Comparison of ENCODE assay signal across 14 cellular contexts in genomic region chr18:76468345-76469275, GRCh38. TPM values are rescaled to one million over a fixed set of nuclear protein-coding genes. Genes with fewer than 3 reads are reported as not detected.
DNase-seq lines count a peak whose midpoint lies in the region; ATAC-seq and TF ChIP-seq lines count a peak whose summit lies in the region.
"Had no signal": no experiment of that assay in that cellular context is flagged by ENCODE, and none has a peak within 500 bp of the region (broad histone marks: within the 10 kb centered on the region; RNA-seq: fewer than 3 reads in every experiment).

No MANE protein-coding gene starts in this region.

- H4K20me1 ChIP-seq in BLaER1 (peaks cover 100% of the 10 kb centered on the region), OCI-LY7 (ENCODE audit: insufficient read depth, low read length) (peaks cover 4% of the 10 kb centered on the region; the same call in 1 of the 2 replicates)

- no peaks in the 10 kb centered on the region for H3K36me3 ChIP-seq in ACC112 (ENCODE audit: insufficient read depth, low read length)
- H3K36me3 ChIP-seq in BLaER1 = peaks cover 42% of the 10 kb centered on the region
- H3K36me3 ChIP-seq in OCI-LY7 (ENCODE audit: insufficient read depth, low read length) = peaks cover 13% of the 10 kb centered on the region
- no peaks in the 10 kb centered on the region for H3K36me3 ChIP-seq in trophoblast cell (ENCODE audit: control insufficient read depth in 1 of 2, insufficient read depth in 2 of 2, low read length in 2 of 2)
- H3K36me3 ChIP-seq: upper lobe of right lung had no signal

- H2BK12ac ChIP-seq in trophoblast cell (ENCODE audit: low read length) = no peak overlapping the region

- no peak overlapping the region for H4K8ac ChIP-seq in trophoblast cell (ENCODE audit: low read depth, low read length)

- DNase-seq in OCI-LY7 (ENCODE audit: low spot score) = no peak
- peak; percentile 41 for DNase-seq in left lobe of liver (ENCODE audit: low spot score)
- no peak for DNase-seq in activated CD4-positive, CD25-positive, alpha-beta regulatory T cell treated with anti-CD3 and anti-CD28 coated beads, Interleukin-2, amount 50 U/mL, for 72 hours
- no peak for DNase-seq in trophoblast cell
- no peak for DNase-seq in pons (ENCODE audit: low spot score)
- DNase-seq: activated effector memory CD4-positive, alpha-beta T cell treated with Interleukin-2 at 50 U/mL for 16 hours; CD4-positive, alpha-beta memory T cell; effector memory CD4-positive, alpha-beta T cell; foreskin keratinocyte; stimulated activated CD4-positive, alpha-beta T cell treated with anti-CD3 and anti-CD28 coated beads, Interleukin-2, amount 100 ng/mL, for 24 hours; upper lobe of right lung had no signal

- H4K91ac ChIP-seq in trophoblast cell (ENCODE audit: low read depth, low read length) = no peak overlapping the region

- peaks cover 77% of the 10 kb centered on the region for H3K79me2 ChIP-seq in ACC112 (ENCODE audit: control insufficient read depth, insufficient read depth, low read length, unreplicated experiment)
- H3K79me2 ChIP-seq in OCI-LY7 (ENCODE audit: insufficient read depth, low read depth, low read length) = peaks cover 68% of the 10 kb centered on the region
- H3K79me2 ChIP-seq in trophoblast cell (ENCODE audit: control insufficient read depth, insufficient read depth, low read length, poor library complexity) = no peaks in the 10 kb centered on the region

- no peaks in the 10 kb centered on the region for H3K9me2 ChIP-seq in OCI-LY7 (ENCODE audit: insufficient read depth, low read length)

- no peak overlapping the region for H3K14ac ChIP-seq in trophoblast cell (ENCODE audit: low read length)

- peak overlapping the region; percentile 56 for H2AFZ ChIP-seq in ACC112 (ENCODE audit: low read length, unreplicated experiment)
- H2AFZ ChIP-seq in OCI-LY7 (ENCODE audit: low read length) = no peak overlapping the region
- no peak overlapping the region for H2AFZ ChIP-seq in trophoblast cell (ENCODE audit: insufficient read depth, low read length, poor library complexity)

- H3K4me2 ChIP-seq in BLaER1 (peak overlapping the region; percentile 74), OCI-LY7 (ENCODE audit: low read length) (no peak overlapping the region), trophoblast cell (ENCODE audit: low read length) (no peak overlapping the region)

- CTCF ChIA-PET in OCI-LY7 (lab: Charles Lee; ENCODE audit: unreplicated experiment) = no interaction called here

- no peak for TF ChIP-seq CTCF in OCI-LY7 (conservative IDR thresholded peaks at IDR 0.05; ENCODE audit: low read length)

- TSS peak; percentile 27 for BruUV-seq in OCI-LY7 (replicated peaks; lab: Mats Ljungman, UMichigan)

- no peak overlapping the region for H3K18ac ChIP-seq in trophoblast cell (ENCODE audit: low read length)

- no peak overlapping the region for H4K12ac ChIP-seq in trophoblast cell (ENCODE audit: low read depth, low read length)

- POLR2A ChIA-PET in OCI-LY7 (lab: Charles Lee) = no interaction called here

- no peak for ATAC-seq in left lobe of liver
- ATAC-seq: activated CD4-positive, CD25-positive, alpha-beta regulatory T cell treated with anti-CD3 and anti-CD28 coated beads, Interleukin-2, amount 50 U/mL, for 24 hours; foreskin keratinocyte had no signal

- WGBS in trophoblast cell (ENCODE audit: extremely low coverage, insufficient coverage, insufficient read length) = no CpG with 5 or more reads among the region's 16 CpGs

- H2AK5ac ChIP-seq in trophoblast cell (ENCODE audit: low read length) = no peak overlapping the region

- intact Hi-C loops in OCI-LY7 (cut with micrococcal nuclease; ENCODE audit: unreplicated experiment) = no loop called here

- no peak overlapping the region for H2BK5ac ChIP-seq in trophoblast cell (ENCODE audit: low read depth, low read length, poor library complexity)

- H3K9ac ChIP-seq in BLaER1 (0 out of 2 replicates have a peak overlapping the region, but pooled peaks have one; percentile 28), trophoblast cell (ENCODE audit: low read length) (no peak overlapping the region)

- H3K27me3 ChIP-seq in ACC112 (ENCODE audit: insufficient read depth, low read length) = no peaks in the 10 kb centered on the region
- no peaks in the 10 kb centered on the region for H3K27me3 ChIP-seq in BLaER1
- H3K27me3 ChIP-seq in trophoblast cell (ENCODE audit: insufficient read depth, low read length) = no peaks in the 10 kb centered on the region
- H3K27me3 ChIP-seq: foreskin keratinocyte, upper lobe of right lung had no signal

- no peaks in the 10 kb centered on the region for H3K79me1 ChIP-seq in trophoblast cell (ENCODE audit: low read length)

- H3K9me3 ChIP-seq in BLaER1 = no peaks in the 10 kb centered on the region
- no peaks in the 10 kb centered on the region for H3K9me3 ChIP-seq in OCI-LY7 (ENCODE audit: low read length)
- H3K9me3 ChIP-seq in trophoblast cell (ENCODE audit: insufficient read depth, low read depth, low read length) = peaks cover 3% of the 10 kb centered on the region
- H3K9me3 ChIP-seq: upper lobe of right lung had no signal

- H3K27ac ChIP-seq in ACC112 (ENCODE audit: low read depth, low read length) = peak overlapping the region; percentile 26; the same call in 1 of the 2 replicates
- no peak overlapping the region for H3K27ac ChIP-seq in BLaER1
- no peak overlapping the region for H3K27ac ChIP-seq in OCI-LY7 (ENCODE audit: low read depth, low read length, poor library complexity, severe bottlenecking)
- no peak overlapping the region for H3K27ac ChIP-seq in trophoblast cell (ENCODE audit: low read depth, low read length)
- H3K27ac ChIP-seq: upper lobe of right lung had no signal

- H2BK120ac ChIP-seq in trophoblast cell (ENCODE audit: insufficient read depth, low read length, poor library complexity) = no peak overlapping the region

- no peak overlapping the region for H3K4ac ChIP-seq in trophoblast cell (ENCODE audit: low read depth, low read length)

- no peak overlapping the region for H3K23ac ChIP-seq in trophoblast cell (ENCODE audit: low read length)

- H3K4me1 ChIP-seq in ACC112 (ENCODE audit: control insufficient read depth, insufficient read depth, low read length, unreplicated experiment) (peaks cover 17% of the 10 kb centered on the region), BLaER1 (peaks cover 35% of the 10 kb centered on the region), OCI-LY7 (ENCODE audit: insufficient read depth, low read length, poor library complexity, severe bottlenecking) (peaks cover 10% of the 10 kb centered on the region), trophoblast cell (ENCODE audit: control insufficient read depth in 1 of 2, insufficient read depth in 2 of 2, low read length in 2 of 2) (no peaks in the 10 kb centered on the region)
- H3K4me1 ChIP-seq: foreskin keratinocyte had no signal

- H3K4me3 ChIP-seq in ACC112 (ENCODE audit: low read depth, low read length) (peak overlapping the region; percentile 47), BLaER1 (no peak overlapping the region), OCI-LY7 (ENCODE audit: low read depth, low read length, poor library complexity, severe bottlenecking) (no peak overlapping the region), trophoblast cell (ENCODE audit: low read depth, low read length) (no peak overlapping the region)

RNA-seq across cellular contexts. Expression of gene ZNF516, which starts 26.4 kb away (rescaled TPM):
- total RNA-seq in OCI-LY7 (2014; rRNA removed; shearing (Covaris generic)) = 14.3 and 16.2 TPM in 2 replicates
- total RNA-seq in OCI-LY7 (2022) (32.3 and 38.2 TPM in 2 replicates), left lobe of liver (16.2 TPM)
- polyA plus RNA-seq in trophoblast cell (2013) = 6.6 and 8.8 TPM in 2 replicates
